12 cellular contexts compared by ENCODE assay signal in the genomic region with DNA sequence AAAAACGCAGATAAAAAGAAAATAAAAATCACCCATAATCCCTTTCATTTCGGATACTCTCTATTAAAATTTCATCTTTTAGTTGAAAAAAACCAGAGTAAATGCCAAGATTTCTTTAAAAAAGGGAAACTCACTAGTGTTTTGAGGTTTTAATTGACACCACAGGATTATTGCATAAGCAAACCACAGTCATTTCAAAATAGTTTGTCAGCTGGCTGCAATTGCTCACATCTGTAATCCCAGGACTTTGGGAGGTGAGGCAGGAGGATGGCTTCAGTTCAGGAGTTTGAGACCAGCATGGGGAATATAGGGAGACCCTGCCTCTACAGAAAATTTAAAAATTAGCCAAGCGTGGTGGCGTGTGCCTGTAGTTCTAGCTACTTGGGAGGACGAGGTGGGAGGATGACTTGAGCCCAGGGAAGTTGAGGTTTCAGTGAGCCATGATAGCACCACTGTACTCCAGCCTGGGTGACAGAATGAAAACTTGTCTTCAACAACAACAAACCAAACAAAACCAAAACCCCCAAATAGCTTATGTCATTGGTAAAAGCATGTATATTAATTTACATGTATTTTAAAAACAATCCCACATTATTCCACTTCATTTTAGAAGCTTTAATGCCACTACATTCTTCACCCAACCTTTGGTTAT. TPM values are rescaled to one million over a fixed set of nuclear protein-coding genes. Genes with fewer than 3 reads are reported as not detected.
A peak's percentile ranks its signal among the peaks of the same experiment; 100 is the strongest.
DNase-seq lines count a peak whose midpoint lies in the region; ATAC-seq, FAIRE-seq and TF ChIP-seq lines count a peak whose summit lies in the region.
"Had no signal": no experiment of that assay in that cellular context is flagged by ENCODE, and none has a peak within 500 bp of the region (broad histone marks: within the 10 kb centered on the region; RNA-seq: fewer than 3 reads in every experiment).

No MANE protein-coding gene starts in this region.

- H3K9me3 Mint-ChIP-seq in astrocyte (ENCODE audit: unreplicated experiment), result no peaks in the 10 kb centered on the region

- H2AFZ ChIP-seq in astrocyte (ENCODE audit: low read depth, low read length) (no peak overlapping the region), SK-N-SH (ENCODE audit: low read depth) (no peak overlapping the region)
- H2AFZ ChIP-seq: neural progenitor cell had no signal

- H3K79me2 ChIP-seq in astrocyte (ENCODE audit: insufficient read depth, low read length), result no peaks in the 10 kb centered on the region
- no peaks in the 10 kb centered on the region; the same call in 1 of the 2 replicates for H3K79me2 ChIP-seq in SK-N-SH (ENCODE audit: insufficient read depth)

- intact Hi-C loops in left lung (cut with DNase I), result no loop called here

- no peaks in the 10 kb centered on the region for H3K36me3 Mint-ChIP-seq in astrocyte (ENCODE audit: low read depth, unreplicated experiment)

- no peaks in the 10 kb centered on the region for H3K27me3 Mint-ChIP-seq in astrocyte (ENCODE audit: low read depth, unreplicated experiment)

- H3K27ac ChIP-seq in astrocyte (ENCODE audit: low read depth, low read length), result no peak overlapping the region
- H3K27ac ChIP-seq in left lung, result no peak overlapping the region
- H3K27ac ChIP-seq in SK-N-SH (ENCODE audit: low read depth in 2 of 2, low read length in 1 of 2), result no peak overlapping the region
- H3K27ac ChIP-seq: neural progenitor cell had no signal

- H3K9me3 ChIP-seq in astrocyte (ENCODE audit: insufficient read depth, low read depth, low read length) (no peaks in the 10 kb centered on the region), left lung (no peaks in the 10 kb centered on the region), SK-N-SH (no peaks in the 10 kb centered on the region)
- H3K9me3 ChIP-seq: stomach had no signal

- H3K9me2 ChIP-seq in SK-N-SH, result no peaks in the 10 kb centered on the region

- H3F3A ChIP-seq in SK-N-SH (replicated peaks; ENCODE audit: insufficient read depth), result peaks cover 17% of the 10 kb centered on the region

- H3K36me3 ChIP-seq in astrocyte (ENCODE audit: insufficient read depth, low read length), result no peaks in the 10 kb centered on the region
- H3K36me3 ChIP-seq in left lung, result no peaks in the 10 kb centered on the region
- no peaks in the 10 kb centered on the region for H3K36me3 ChIP-seq in SK-N-SH (replicated peaks in 1 of 2; ENCODE audit: control insufficient read depth in 1 of 2, insufficient read depth in 2 of 2, low read length in 1 of 2)
- H3K36me3 ChIP-seq: neural progenitor cell, stomach had no signal

- H3K4me1 ChIP-seq in astrocyte (ENCODE audit: insufficient read depth, low read length) (peaks cover 12% of the 10 kb centered on the region), left lung (peaks cover 4 to 50% of the 10 kb centered on the region in 2 donors), SK-N-SH (ENCODE audit: control insufficient read depth in 1 of 2, insufficient read depth in 2 of 2, low read depth in 1 of 2, low read length in 1 of 2) (peaks cover 3 to 9% of the 10 kb centered on the region in 2 experiments; a peak in 1 of 4 replicates)
- H3K4me1 ChIP-seq: neural progenitor cell had no signal

- in situ Hi-C loops in KBM-7 (cut with MboI; ENCODE audit: low pct_unique_long_range_greater_than_20kb, low sequenced_read_pairs), result no loop called here

- DNase-seq in CD1c-positive myeloid dendritic cell (ENCODE audit: extremely low spot score), result peak; percentile 82
- peak; percentile 61 for DNase-seq in KBM-7
- peak; percentile 60 for DNase-seq in astrocyte (ENCODE audit: low read depth)
- DNase-seq in left lung, result no peak
- DNase-seq in SK-N-SH, result no peak
- no peak for DNase-seq in GOT3 (lab: John Stamatoyannopoulos, UW)
- no peak for DNase-seq in hypothalamus (lab: John Stamatoyannopoulos, UW)
- no peak for DNase-seq in NCI-H1930 (lab: John Stamatoyannopoulos, UW)
- DNase-seq: activated gamma-delta T cell treated with Interleukin-2 at 50 U/mL for 16 hours, NCI-H2107, stomach had no signal

- no peak for TF ChIP-seq EP300 in SK-N-SH (IDR thresholded peaks at IDR 0.05; ENCODE audit: borderline replicate concordance in 1 of 2, low read depth in 1 of 2, low read length in 1 of 2)

- peaks cover 13% of the 10 kb centered on the region for H3K4me1 Mint-ChIP-seq in astrocyte (ENCODE audit: low read depth, unreplicated experiment)

- CTCF ChIA-PET in SK-N-SH (lab: Yijun Ruan, JAX), result interaction anchor here (1.0 kb wide), 1 partner anchor 49 kb away, joined by 3 read pairs; the partner anchor contains the start of gene SYNE2

- no peak overlapping the region for H3K4me3 Mint-ChIP-seq in astrocyte (ENCODE audit: unreplicated experiment)
- H3K4me3 Mint-ChIP-seq: neural progenitor cell had no signal

- H3K9ac ChIP-seq in astrocyte (ENCODE audit: low read length) (no peak overlapping the region), SK-N-SH (no peak overlapping the region)
- H3K9ac ChIP-seq: neural progenitor cell had no signal

- no peak for TF ChIP-seq RAD21 in SK-N-SH (IDR thresholded peaks at IDR 0.05; ENCODE audit: low read length)

- 96% methylated on average over 5 of the region's 5 CpGs for WGBS in SK-N-SH (ENCODE audit: low lambda C conversion rate)

- H3K4me2 ChIP-seq in astrocyte (ENCODE audit: low read length), result no peak overlapping the region
- no peak overlapping the region for H3K4me2 ChIP-seq in SK-N-SH
- H3K4me2 ChIP-seq: neural progenitor cell had no signal

- POLR2A ChIA-PET in SK-N-SH (lab: Yijun Ruan, JAX), result interaction anchor here (0.6 kb wide), 1 partner anchor 601 kb away, joined by 4 read pairs; no protein-coding TSS in a partner anchor

- TF ChIP-seq CTCF in astrocyte (IDR thresholded peaks at IDR 0.05; ENCODE audit: insufficient read depth, low read depth, low read length) (no peak), left lung (IDR thresholded peaks at IDR 0.05) (no peak), SK-N-SH (IDR thresholded peaks at IDR 0.05) (no peak)

- H3K4me3 ChIP-seq in astrocyte (ENCODE audit: insufficient read depth, low read depth, low read length) (no peak overlapping the region), left lung (no peak overlapping the region), SK-N-SH (ENCODE audit: low read depth in 2 of 2, low read length in 1 of 2) (no peak overlapping the region)
- H3K4me3 ChIP-seq: neural progenitor cell, stomach had no signal

- peak; percentile 17 for ATAC-seq in left lung

- H3K27me3 ChIP-seq in astrocyte (ENCODE audit: insufficient read depth, low read length) (no peaks in the 10 kb centered on the region), left lung (peaks cover 0 to 72% of the 10 kb centered on the region in 2 donors), SK-N-SH (ENCODE audit: insufficient read depth) (no peaks in the 10 kb centered on the region)
- H3K27me3 ChIP-seq: neural progenitor cell, stomach had no signal

- H3K27ac Mint-ChIP-seq in astrocyte (ENCODE audit: unreplicated experiment), result no peak overlapping the region
- H3K27ac Mint-ChIP-seq: neural progenitor cell had no signal

- no peak for FAIRE-seq in astrocyte (lab: Jason Lieb, UNC)

- H4K20me1 ChIP-seq in astrocyte (ENCODE audit: insufficient read depth, low read length) (no peaks in the 10 kb centered on the region), SK-N-SH (ENCODE audit: insufficient read depth) (no peaks in the 10 kb centered on the region)

TF ChIP-seq in SK-N-SH, 30 proteins besides CTCF, POLR2A, EP300 and RAD21:
- TF ChIP-seq SIN3A (IDR thresholded peaks at IDR 0.05; ENCODE audit: borderline replicate concordance, low read depth, low read length), result no peak

RNA-seq across cellular contexts. Expression of gene SYNE2, which starts 48.8 kb away (rescaled TPM):
- total RNA-seq in astrocyte (5.1 and 5.7 TPM in 2 replicates), left lung (10 to 100 TPM; 59.6 to 72.1 TPM)
- polyA plus RNA-seq in SK-N-SH (2012; rRNA removed), result 6.5 and 7.1 TPM in 2 replicates
- polyA plus RNA-seq in SK-N-SH (2012; cell fraction: cytosol; rRNA removed), result 3.6 and 4.7 TPM in 2 replicates
- 18.8 and 21.3 TPM in 2 replicates for polyA plus RNA-seq in SK-N-SH (2012; cell fraction: nucleus; rRNA removed)

Comparison
In these comparisons a context has a peak if more than half of its experiments do, and no peak if none do; other contexts are left out.
1. DNase-seq: peak in CD1c-positive myeloid dendritic cell (single experiment), KBM-7 (single experiment) and astrocyte (single experiment); none in left lung (0 of 2), SK-N-SH (single experiment), GOT3 (single experiment), hypothalamus (0 of 51) and NCI-H1930 (0 of 2).